Comparison of ENCODE assay signal across 14 cellular contexts in genomic region chr18:703660-704018, GRCh38. TPM values are rescaled to one million over a fixed set of nuclear protein-coding genes. Genes with fewer than 3 reads are reported as not detected.
DNase-seq lines count a peak whose midpoint lies in the region; ATAC-seq and TF ChIP-seq lines count a peak whose summit lies in the region.
"Had no signal": no experiment of that assay in that cellular context is flagged by ENCODE, and none has a peak within 500 bp of the region (broad histone marks: within the 10 kb centered on the region; RNA-seq: fewer than 3 reads in every experiment).

No MANE protein-coding gene starts in this region.

- peak overlapping the region; percentile 12 for H4K8ac ChIP-seq in mesenchymal stem cell (ENCODE audit: low read length)

- no peak for ATAC-seq in GM19463 (IDR thresholded peaks at IDR 0.05; ENCODE audit: unreplicated experiment)
- ATAC-seq in GM21526 (IDR thresholded peaks at IDR 0.05; ENCODE audit: low FRiP score, unreplicated experiment): no peak

- no peak overlapping the region for H3K4me3 ChIP-seq in ACC112 (ENCODE audit: low read depth, low read length)
- peak overlapping the region in 1 of 2 experiments; percentile 26 for H3K4me3 ChIP-seq in mesenchymal stem cell (ENCODE audit: insufficient read depth in 1 of 2, low read depth in 1 of 2, low read length in 2 of 2)

- peaks cover 34% of the 10 kb centered on the region for H3K79me2 ChIP-seq in ACC112 (ENCODE audit: control insufficient read depth, insufficient read depth, low read length, unreplicated experiment)

- H3K4me2 ChIP-seq in mesenchymal stem cell (ENCODE audit: low read length, poor library complexity, severe bottlenecking): no peak overlapping the region

- H2BK15ac ChIP-seq in mesenchymal stem cell (ENCODE audit: low read depth, poor library complexity, severe bottlenecking): no peak overlapping the region

- H4K91ac ChIP-seq in mesenchymal stem cell (ENCODE audit: low read length): no peak overlapping the region

- no peak overlapping the region for H3K14ac ChIP-seq in mesenchymal stem cell (ENCODE audit: low read length in 2 of 2)

- H3K4me1 ChIP-seq in ACC112 (ENCODE audit: control insufficient read depth, insufficient read depth, low read length, unreplicated experiment) (peaks cover 25% of the 10 kb centered on the region), mesenchymal stem cell (ENCODE audit: control insufficient read depth, insufficient read depth, low read depth, low read length) (peaks cover 18% of the 10 kb centered on the region)

- H3K23ac ChIP-seq in mesenchymal stem cell (ENCODE audit: low read length in 2 of 2): no peak overlapping the region

- H3K9ac ChIP-seq in mesenchymal stem cell (ENCODE audit: low read length): peak overlapping the region; percentile 82

- H3K27me3 ChIP-seq in ACC112 (ENCODE audit: insufficient read depth, low read length) (no peaks in the 10 kb centered on the region), mesenchymal stem cell (ENCODE audit: control insufficient read depth in 1 of 2, insufficient read depth in 1 of 2, low read length in 2 of 2) (no peaks in the 10 kb centered on the region)

- H3K9me3 ChIP-seq in mesenchymal stem cell (ENCODE audit: control insufficient read depth, low read length): no peaks in the 10 kb centered on the region

- peaks cover 14% of the 10 kb centered on the region for H3K79me1 ChIP-seq in mesenchymal stem cell (replicated peaks; ENCODE audit: low read length, poor library complexity, severe bottlenecking)

- TF ChIP-seq CTCF in GM10266 (IDR thresholded peaks at IDR 0.05; ENCODE audit: control insufficient read depth, insufficient read depth, low read depth, missing control alignments): no peak

- peak overlapping the region; percentile 24 for H2BK5ac ChIP-seq in mesenchymal stem cell (ENCODE audit: low read depth, low read length, poor library complexity, severe bottlenecking)

- DNase-seq in H4 (ENCODE audit: low spot score) (peak; percentile 44), amniotic epithelial cell (ENCODE audit: low read depth) (peak; percentile 49), mesenchymal stem cell (no peak), SIG-M5 (lab: John Stamatoyannopoulos, UW) (no peak), GM10266 (ENCODE audit: extremely low spot score) (no peak)
- DNase-seq: activated CD4-positive, alpha-beta T cell treated with anti-CD3 and anti-CD28 coated beads, Interleukin-2, amount 50 U/mL, for 1 hour; foreskin melanocyte; kidney; NCI-H1092 treated with DMSO at 0.1 percent for 48 hours; right cardiac atrium; stimulated activated naive CD8-positive, alpha-beta T cell treated with anti-CD3 and anti-CD28 coated beads, Interleukin-15, Interleukin-2, amounts not matched to agents 100 U/mL and 50 U/mL, for 24 hours had no signal

- peak overlapping the region; percentile 40 to 69 for H3K4ac ChIP-seq in mesenchymal stem cell (ENCODE audit: low read depth in 1 of 2, low read length in 2 of 2)

- H2BK120ac ChIP-seq in mesenchymal stem cell (ENCODE audit: low read depth, low read length): no peak overlapping the region

- peaks cover 10% of the 10 kb centered on the region for H3K36me3 ChIP-seq in ACC112 (ENCODE audit: insufficient read depth, low read length)
- peaks cover 13 to 33% of the 10 kb centered on the region in 2 experiments for H3K36me3 ChIP-seq in mesenchymal stem cell (ENCODE audit: control insufficient read depth in 1 of 2, insufficient read depth in 2 of 2, low read depth in 1 of 2, low read length in 2 of 2)

- peak overlapping the region; percentile 44 to 75 for H2BK12ac ChIP-seq in mesenchymal stem cell (ENCODE audit: low read length in 2 of 2)

- H2AK5ac ChIP-seq in mesenchymal stem cell (ENCODE audit: low read length, severe bottlenecking): peak overlapping the region; percentile 19

- peak overlapping the region in 1 of 2 experiments; percentile 72 for H3K18ac ChIP-seq in mesenchymal stem cell (ENCODE audit: low read depth in 1 of 2, low read length in 2 of 2)

- WGBS in mesenchymal stem cell: 12% methylated on average over 5 of the region's 5 CpGs

- H3K27ac ChIP-seq in ACC112 (ENCODE audit: low read depth, low read length) (peak overlapping the region; percentile 95), mesenchymal stem cell (ENCODE audit: low read length, poor library complexity, severe bottlenecking) (peak overlapping the region; percentile 98)

- H2AFZ ChIP-seq in ACC112 (ENCODE audit: low read length, unreplicated experiment): no peak overlapping the region
- no peak overlapping the region for H2AFZ ChIP-seq in mesenchymal stem cell (ENCODE audit: low read depth, low read length)

RNA-seq across cellular contexts. Expression of gene ENOSF1, which starts 8.8 kb away (rescaled TPM):
- 7.6 and 9.0 TPM in 2 replicates for total RNA-seq in H4 (2014; rRNA removed; shearing (Covaris generic))
- polyA plus RNA-seq in mesenchymal stem cell (2013, experiment 1 of 2): 19.5 TPM
- polyA plus RNA-seq in mesenchymal stem cell (2013, experiment 2 of 2): 17.0 TPM

RNA-seq across cellular contexts. Expression of gene TYMS, which starts 46.2 kb away (rescaled TPM):
- 66.6 and 72.0 TPM in 2 replicates for total RNA-seq in H4 (2014; rRNA removed; shearing (Covaris generic))
- 22.3 TPM for polyA plus RNA-seq in mesenchymal stem cell (2013, experiment 1 of 2)
- polyA plus RNA-seq in mesenchymal stem cell (2013, experiment 2 of 2): 22.3 TPM

Comparison
In these comparisons a context has a peak if more than half of its experiments do, and no peak if none do; other contexts are left out.
1. DNase-seq: peak in H4 (single experiment) and amniotic epithelial cell (single experiment); none in mesenchymal stem cell (single experiment), SIG-M5 (single experiment) and GM10266 (single experiment).